10 cellular contexts compared by ENCODE assay signal in the genomic region with DNA sequence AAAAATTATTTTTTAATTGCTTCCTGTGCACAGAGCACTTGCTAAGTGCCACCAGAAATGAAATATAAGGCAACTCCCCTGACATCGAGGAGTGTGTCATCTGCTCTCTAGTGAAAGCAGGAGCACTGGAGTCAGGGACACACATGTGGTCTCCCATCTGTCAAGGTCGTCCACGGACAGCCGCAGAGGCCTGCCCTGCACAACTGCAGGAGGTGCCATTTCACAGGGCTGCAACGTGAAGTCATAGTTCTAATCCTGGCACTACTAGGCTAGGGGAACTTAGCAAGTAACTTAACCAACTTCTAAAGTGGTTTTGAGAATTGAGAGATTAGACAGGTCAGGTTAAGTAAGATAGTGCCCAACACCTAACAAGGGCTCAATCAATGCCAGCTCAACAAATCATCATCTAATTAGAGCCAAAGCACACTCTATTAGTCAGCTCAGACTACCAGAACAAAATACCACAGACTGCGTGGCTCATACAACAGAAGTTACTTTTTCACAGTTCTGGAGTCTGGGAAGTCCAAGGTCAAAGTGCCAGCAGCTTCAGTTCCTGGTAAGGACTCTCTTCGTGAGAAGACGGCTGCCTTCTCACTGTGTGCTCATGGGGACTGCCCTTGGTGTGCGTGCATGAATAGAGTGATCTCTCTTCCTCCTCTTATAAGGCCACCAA. TPM values are rescaled to one million over a fixed set of nuclear protein-coding genes. Genes with fewer than 3 reads are reported as not detected.
A peak's percentile ranks its signal among the peaks of the same experiment; 100 is the strongest.
DNase-seq lines count a peak whose midpoint lies in the region; ATAC-seq, FAIRE-seq and TF ChIP-seq lines count a peak whose summit lies in the region.
"Had no signal": no experiment of that assay in that cellular context is flagged by ENCODE, and none has a peak within 500 bp of the region (broad histone marks: within the 10 kb centered on the region; RNA-seq: fewer than 3 reads in every experiment).

No MANE protein-coding gene starts in this region.

- H3K27me3 ChIP-seq in GM23338 (ENCODE audit: insufficient read depth) (no peaks in the 10 kb centered on the region), GM12878 (replicated peaks in 1 of 2; ENCODE audit: control insufficient read depth in 2 of 2, insufficient read depth in 2 of 2, low read length in 1 of 2) (no peaks in the 10 kb centered on the region)

- CTCF ChIA-PET in GM12878 (lab: Yijun Ruan, JAX), result interaction anchor here (0.8 to 4.9 kb wide), 5 partner anchors 21 to 78 kb away, joined by 3 to 29 read pairs (median 5); no protein-coding TSS in a partner anchor

- H3K4me3 Mint-ChIP-seq in GM23338, result no peak overlapping the region
- no peak overlapping the region for H3K4me3 Mint-ChIP-seq in memory B cell

- peaks cover 100% of the 10 kb centered on the region for H3K79me2 ChIP-seq in GM23338 (replicated peaks; ENCODE audit: insufficient read depth)
- peaks cover 77% of the 10 kb centered on the region for H3K79me2 ChIP-seq in GM12878 (ENCODE audit: control insufficient read depth, insufficient read depth, low read length)

- peaks cover 6% of the 10 kb centered on the region for H3K27me3 Mint-ChIP-seq in GM23338 (ENCODE audit: insufficient read depth, low read depth, poor library complexity)
- no peaks in the 10 kb centered on the region for H3K27me3 Mint-ChIP-seq in memory B cell

- POLR2A ChIA-PET in GM12878 (lab: Charles Lee), result interaction anchor here (1.0 to 1.8 kb wide), 3 partner anchors 22 to 316 kb away, joined by 3 to 5 read pairs (median 4); no protein-coding TSS in a partner anchor

- no peak for FAIRE-seq in GM12878 (lab: Jason Lieb, UNC)

- SMC1A ChIA-PET in GM12878 (lab: Charles Lee; ENCODE audit: uncharacterized antibody, unreplicated experiment), result interaction anchor here (0.7 to 6.6 kb wide), 11 partner anchors 10 to 208 kb away, joined by 3 to 58 read pairs (median 6); no protein-coding TSS in a partner anchor

- H3K27ac ChIP-seq in GM23338 (ENCODE audit: low read depth) (peak overlapping the region; percentile 30; the same call in 1 of the 2 replicates), GM12878 (ENCODE audit: control insufficient read depth, insufficient read depth) (peak overlapping the region; percentile 45)

- H3K36me3 ChIP-seq in GM23338 (ENCODE audit: insufficient read depth) (no peaks in the 10 kb centered on the region), GM12878 (ENCODE audit: control insufficient read depth in 2 of 2, insufficient read depth in 2 of 2, low read length in 1 of 2) (peaks cover 0 to 5% of the 10 kb centered on the region in 2 experiments; a peak in 3 of 4 replicates)

- H3K4me1 Mint-ChIP-seq in GM23338, result peaks cover 71% of the 10 kb centered on the region
- H3K4me1 Mint-ChIP-seq in memory B cell, result peaks cover 51% of the 10 kb centered on the region

- TF ChIP-seq CTCF in GM23338 (conservative IDR thresholded peaks at IDR 0.05; ENCODE audit: low read depth in 2 of 2) (no peak), GM12878 (IDR thresholded peaks at IDR 0.05 in 2 of 3, conservative IDR thresholded peaks at IDR 0.05 in 1 of 3; ENCODE audit: control insufficient read depth in 2 of 3, extremely low read depth in 1 of 3, insufficient read depth in 1 of 3, low read depth in 3 of 3, low read length in 3 of 3) (peak in 1 of 3 experiments; percentile 3; a peak in 1 of 6 replicates)

- RAD21 ChIA-PET in GM12878 (lab: Charles Lee; ENCODE audit: unreplicated experiment), result interaction anchor here (0.7 to 4.8 kb wide), 6 partner anchors 8 to 109 kb away, joined by 3 to 37 read pairs (median 4); no protein-coding TSS in a partner anchor

- H3K9ac ChIP-seq in GM12878 (ENCODE audit: control insufficient read depth, insufficient read depth, low read length), result 0 out of 2 replicates have a peak overlapping the region, but pooled peaks have one; percentile 19

- intact Hi-C loops in GM12878 (cut with micrococcal nuclease; ENCODE audit: unreplicated experiment), result no loop called here

- peak overlapping the region; percentile 25; the same call in 1 of the 2 replicates for H3K4me2 ChIP-seq in GM23338
- H3K4me2 ChIP-seq in GM12878 (ENCODE audit: control insufficient read depth, insufficient read depth), result peak overlapping the region; percentile 23; the same call in 1 of the 2 replicates

- no peak for TF ChIP-seq EP300 in GM12878 (IDR thresholded peaks at IDR 0.05; ENCODE audit: borderline replicate concordance in 1 of 2, control insufficient read depth in 1 of 2, low read depth in 2 of 2, low read length in 2 of 2)

- H2AFZ ChIP-seq in GM23338, result no peak overlapping the region
- H2AFZ ChIP-seq in GM12878 (ENCODE audit: control insufficient read depth, low read depth, low read length), result no peak overlapping the region

- no peak overlapping the region for H3K27ac Mint-ChIP-seq in GM23338
- peak overlapping the region; percentile 58 for H3K27ac Mint-ChIP-seq in memory B cell

- no peak for ATAC-seq in GM23338
- peak; percentile 60 for ATAC-seq in GM12878
- no peak for ATAC-seq in memory B cell (ENCODE audit: low read depth)

- H3K36me3 Mint-ChIP-seq in GM23338 (ENCODE audit: low read depth) (peaks cover 48% of the 10 kb centered on the region), memory B cell (peaks cover 16% of the 10 kb centered on the region)

- H3K9me3 ChIP-seq in GM12878 (replicated peaks; ENCODE audit: control insufficient read depth, insufficient read depth, low read length), result peaks cover 5% of the 10 kb centered on the region; the same call in 2 of the 3 replicates

- no peak overlapping the region for H3K4me3 ChIP-seq in GM23338
- no peak overlapping the region for H3K4me3 ChIP-seq in GM12878

- DNase-seq in CD1c-positive myeloid dendritic cell (ENCODE audit: extremely low spot score) (peak; percentile 57), GM23338 (ENCODE audit: low spot score) (no peak), GM12878 (ENCODE audit: low read depth, low spot score) (peak; percentile 63), memory B cell (ENCODE audit: low spot score in 2 of 2) (no peak), RKO (ENCODE audit: low spot score) (no peak), NCI-H1417 treated with DMSO at 0.1 percent for 48 hours (lab: John Stamatoyannopoulos, UW) (no peak), HuH-7 (ENCODE audit: low spot score) (no peak), retina (no peak)
- DNase-seq: amygdala, Calu3 had no signal

- peaks cover 65% of the 10 kb centered on the region for H3K4me1 ChIP-seq in GM23338 (ENCODE audit: insufficient read depth)
- peaks cover 49% of the 10 kb centered on the region for H3K4me1 ChIP-seq in GM12878 (ENCODE audit: control insufficient read depth, insufficient read depth, low read length)

- BruUV-seq in GM12878 (replicated peaks; lab: Mats Ljungman, UMichigan), result no TSS peak

- no peak for TF ChIP-seq RAD21 in GM12878 (IDR thresholded peaks at IDR 0.05; ENCODE audit: insufficient read depth, low read depth, low read length)

- H3F3A ChIP-seq in GM23338 (replicated peaks; ENCODE audit: low read depth), result no peaks in the 10 kb centered on the region; the same call in none of the 2 replicates

- no peak for TF ChIP-seq POLR2A in GM12878 (IDR thresholded peaks at IDR 0.05; ENCODE audit: low read depth, low read length)

- H4K20me1 ChIP-seq in GM23338 (replicated peaks; ENCODE audit: insufficient read depth), result peaks cover 57% of the 10 kb centered on the region
- no peaks in the 10 kb centered on the region for H4K20me1 ChIP-seq in GM12878 (ENCODE audit: control insufficient read depth, insufficient read depth)

- in situ Hi-C loops in GM12878 (cut with MboI), result no loop called here

- no peaks in the 10 kb centered on the region for H3K9me2 ChIP-seq in GM23338 (ENCODE audit: insufficient read depth)

- no peaks in the 10 kb centered on the region; the same call in 2 of the 3 replicates for H3K9me3 Mint-ChIP-seq in GM23338
- H3K9me3 Mint-ChIP-seq in memory B cell, result no peaks in the 10 kb centered on the region

- WGBS in GM12878 (ENCODE audit: insufficient coverage, insufficient replicate concordance, low lambda C conversion rate, missing lambda C conversion rate), result 48% methylated on average over 9 of the region's 9 CpGs

TF ChIP-seq in GM12878, 131 proteins besides CTCF, POLR2A, EP300 and RAD21 (continues in another document):
- TF ChIP-seq MTA2 (IDR thresholded peaks at IDR 0.05; ENCODE audit: low read depth) (peak; percentile 54; the same call in 1 of the 2 replicates), WRNIP1 (IDR thresholded peaks at IDR 0.05; ENCODE audit: borderline replicate concordance, low read depth, low read length) (no peak), DPF2 (IDR thresholded peaks at IDR 0.05) (0 out of 2 replicates have a peak, but pooled peaks have one; percentile 49), TCF12 (IDR thresholded peaks at IDR 0.05; ENCODE audit: low read depth, low read length) (no peak), ZNF217 (IDR thresholded peaks at IDR 0.05) (0 out of 2 replicates have a peak, but pooled peaks have one; percentile 13), NR2F1 (conservative IDR thresholded peaks at IDR 0.05) (peak; percentile 73), BCL11A (IDR thresholded peaks at IDR 0.05; ENCODE audit: low read depth, low read length) (0 out of 2 replicates have a peak, but pooled peaks have one; percentile 3), ESRRA (IDR thresholded peaks at IDR 0.05; ENCODE audit: low read length) (0 out of 2 replicates have a peak, but pooled peaks have one; percentile 49)

RNA-seq across cellular contexts. Expression of a gene that starts 30.7 kb away (rescaled TPM):
- 149 and 167 TPM in 2 replicates for total RNA-seq in GM23338 (2014; rRNA removed; shearing (Covaris generic))
- polyA plus RNA-seq in GM23338 (2016; fragmentation: Nextera tagmentation; extraction: Ambion mirVana), result 88.3 and 98.9 TPM in 2 replicates
- total RNA-seq in GM12878 (2013; cell fraction: nucleolus; rRNA removed), result 112 and 136 TPM in 2 replicates
- 41.7 and 42.0 TPM in 2 replicates for total RNA-seq in GM12878 (2014; rRNA removed)
- 32.5 and 33.8 TPM in 2 replicates for total RNA-seq in GM12878 (2014; rRNA removed; fragmentation: Illumina TruSeq; extraction: Trizol)
- 66.1 and 68.9 TPM in 2 replicates for total RNA-seq in GM12878 (2021)
- polyA plus RNA-seq in GM12878 (2011; ENCODE audit: low read depth), result 19.9 TPM
- polyA plus RNA-seq in GM12878 (2011; rRNA removed), result 21.5 and 25.6 TPM in 2 replicates
- 21.5 and 21.7 TPM in 2 replicates for polyA plus RNA-seq in GM12878 (2011; cell fraction: cytosol; rRNA removed)
- polyA plus RNA-seq in GM12878 (2011; cell fraction: nucleus; rRNA removed), result 17.3 and 21.5 TPM in 2 replicates
- polyA plus RNA-seq in GM12878 (2012), result 28.8 and 31.2 TPM in 2 replicates
- 43.6 and 46.8 TPM in 2 replicates for polyA plus RNA-seq in GM12878 (2014; fragmentation: Illumina TruSeq; extraction: Trizol)
- 1 to 10 TPM; 4.5 to 7.1 TPM for polyA plus RNA-seq in GM12878 (2014; fragmentation: Nextera tagmentation; extraction: Ambion mirVana)
- polyA plus RNA-seq in GM12878 (2014; rRNA removed), result 34.5 and 38.4 TPM in 2 replicates
- 10 to 100 TPM; 21.2 to 23.7 TPM for polyA plus RNA-seq in GM12878 (2016; fragmentation: Nextera tagmentation; extraction: Ambion mirVana)
- polyA minus RNA-seq in GM12878 (2011; rRNA and poly(A)+ RNA removed), result 42.8 and 49.2 TPM in 2 replicates
- polyA minus RNA-seq in GM12878 (2011; cell fraction: cytosol; rRNA and poly(A)+ RNA removed), result 15.0 and 20.3 TPM in 2 replicates
- polyA minus RNA-seq in GM12878 (2011; cell fraction: nucleus; rRNA and poly(A)+ RNA removed), result 27.3 and 39.6 TPM in 2 replicates

Comparison
In these comparisons a context has a peak if more than half of its experiments do, and no peak if none do; other contexts are left out.
1. DNase-seq: peak in CD1c-positive myeloid dendritic cell (single experiment) and GM12878 (single experiment); none in GM23338 (single experiment), memory B cell (0 of 2), RKO (single experiment), NCI-H1417 treated with DMSO at 0.1 percent for 48 hours (single experiment), HuH-7 (single experiment) and retina (single experiment).